In genomic region chr9:35757527-35758275, GRCh38 we compare ENCODE assay signal across 8 cellular contexts. TPM values are rescaled to one million over a fixed set of nuclear protein-coding genes. Genes with fewer than 3 reads are reported as not detected.
DNase-seq lines count a peak whose midpoint lies in the region; ATAC-seq and TF ChIP-seq lines count a peak whose summit lies in the region.

No MANE protein-coding gene starts in this region.

- peak overlapping the region; percentile 90 for H3K27ac Mint-ChIP-seq in CD8-positive, alpha-beta T cell
- peak overlapping the region; percentile 90 to 96 for H3K27ac Mint-ChIP-seq in activated naive CD4-positive, alpha-beta T cell treated with anti-CD3 and anti-CD28 coated beads, Interleukin-2, amount 50 U/mL, for 72 hours

- intact Hi-C loops in CD8-positive, alpha-beta T cell (cut with DNase I, micrococcal nuclease) = loop anchor here (2.0 kb wide), 3 partner anchors 53 to 769 kb away; partner anchors contain the start of genes DNAJB5 (in 1 of the 2) and HINT2 (in 1 of the 2)

- CTCF ChIA-PET in CD8-positive, alpha-beta T cell (lab: Charles Lee) = interaction anchor here (0.7 to 1.6 kb wide), 4 partner anchors 21 to 83 kb away, joined by 3 to 6 read pairs (median 4); no protein-coding TSS in a partner anchor

- TF ChIP-seq CTCF in CD8-positive, alpha-beta T cell (IDR thresholded peaks at IDR 0.05) = no peak
- TF ChIP-seq CTCF in HL-60 (IDR thresholded peaks at IDR 0.05; ENCODE audit: insufficient read depth, low read length) = no peak

- H3K27me3 ChIP-seq in CD8-positive, alpha-beta T cell (ENCODE audit: insufficient read depth, low read length) = no peaks in the 10 kb centered on the region
- H3K27me3 ChIP-seq in HL-60 (ENCODE audit: insufficient read depth, poor library complexity, severe bottlenecking) = no peaks in the 10 kb centered on the region

- H3K27ac ChIP-seq in CD8-positive, alpha-beta T cell (ENCODE audit: low read depth, low read length) = peak overlapping the region; percentile 72
- peak overlapping the region; percentile 82 for H3K27ac ChIP-seq in HL-60 (replicated peaks)
- peak overlapping the region in 19 of 21 experiments; percentile 20 to 93 (median 76) for H3K27ac ChIP-seq in skin epidermis

- H3K4me3 ChIP-seq in CD8-positive, alpha-beta T cell (ENCODE audit: low read depth, low read length) = peak overlapping the region; percentile 98
- H3K4me3 ChIP-seq in HL-60 (replicated peaks; ENCODE audit: insufficient read depth, low read length) (peak overlapping the region; percentile 87), iPS-11a (ENCODE audit: low read depth, low read length) (peak overlapping the region; percentile 79), skin epidermis (peak overlapping the region; percentile 37 to 60 (median 42))

- H3K9me3 Mint-ChIP-seq in CD8-positive, alpha-beta T cell = no peaks in the 10 kb centered on the region
- H3K9me3 Mint-ChIP-seq in activated naive CD4-positive, alpha-beta T cell treated with anti-CD3 and anti-CD28 coated beads, Interleukin-2, amount 50 U/mL, for 72 hours = no peaks in the 10 kb centered on the region

- DNase-seq in CD8-positive, alpha-beta T cell = no peak
- no peak for DNase-seq in HL-60 (ENCODE audit: low read depth in 1 of 2, low spot score in 1 of 2)
- no peak for DNase-seq in activated naive CD4-positive, alpha-beta T cell treated with anti-CD3 and anti-CD28 coated beads, Interleukin-2, amount 50 U/mL, for 72 hours (ENCODE audit: low spot score in 2 of 2)
- DNase-seq in activated gamma-delta T cell treated with Interleukin-2 at 50 U/mL for 16 hours = no peak
- no peak for DNase-seq in occipital lobe (lab: John Stamatoyannopoulos, UW)

- peaks cover 53% of the 10 kb centered on the region for H3K4me1 Mint-ChIP-seq in CD8-positive, alpha-beta T cell (ENCODE audit: low read depth)

- POLR2A ChIA-PET in CD8-positive, alpha-beta T cell (lab: Charles Lee) = interaction anchor here (0.8 to 1.8 kb wide), 4 partner anchors 9 to 97 kb away, joined by 3 to 7 read pairs (median 5); partner anchors contain the start of gene CREB3

- no peaks in the 10 kb centered on the region for H3K27me3 Mint-ChIP-seq in CD8-positive, alpha-beta T cell (ENCODE audit: low read depth)

- H3K9me3 ChIP-seq in CD8-positive, alpha-beta T cell (ENCODE audit: low read length) = no peaks in the 10 kb centered on the region

- no peak for ATAC-seq in CD8-positive, alpha-beta T cell
- peak; percentile 52 for ATAC-seq in GM19395 (IDR thresholded peaks at IDR 0.05; ENCODE audit: unreplicated experiment)
- peak; percentile 30 to 71 for ATAC-seq in activated naive CD4-positive, alpha-beta T cell treated with anti-CD3 and anti-CD28 coated beads, Interleukin-2, amount 50 U/mL, for 72 hours

- H3K36me3 Mint-ChIP-seq in CD8-positive, alpha-beta T cell = peaks cover 25% of the 10 kb centered on the region
- H3K36me3 Mint-ChIP-seq in activated naive CD4-positive, alpha-beta T cell treated with anti-CD3 and anti-CD28 coated beads, Interleukin-2, amount 50 U/mL, for 72 hours = peaks cover under 1 to 9% of the 10 kb centered on the region in 2 donors

- H3K36me3 ChIP-seq in CD8-positive, alpha-beta T cell (ENCODE audit: insufficient read depth, low read length) = peaks cover 9% of the 10 kb centered on the region

- H3K4me1 ChIP-seq in CD8-positive, alpha-beta T cell (ENCODE audit: insufficient read depth, low read length) = peaks cover 18% of the 10 kb centered on the region

- peak overlapping the region; percentile 91 for H3K4me3 Mint-ChIP-seq in CD8-positive, alpha-beta T cell

RNA-seq across cellular contexts. Expression of gene MSMP, which starts 3.6 kb away (rescaled TPM):
- total RNA-seq in CD8-positive, alpha-beta T cell = not detected
- under 1 TPM in 1 of 2 donors, not detected in 1; 0.46 TPM for total RNA-seq in activated naive CD4-positive, alpha-beta T cell treated with anti-CD3 and anti-CD28 coated beads, Interleukin-2, amount 50 U/mL, for 72 hours
- not detected for total RNA-seq in occipital lobe

RNA-seq across cellular contexts. Expression of gene RGP1, which starts 8.6 kb away (rescaled TPM):
- total RNA-seq in CD8-positive, alpha-beta T cell = 10 to 100 TPM in 1 of 2 experiments, 1 to 10 TPM in 1; 9.6 to 10.4 TPM
- total RNA-seq in activated naive CD4-positive, alpha-beta T cell treated with anti-CD3 and anti-CD28 coated beads, Interleukin-2, amount 50 U/mL, for 72 hours = 10 to 100 TPM; 18.4 to 35.1 TPM
- 12.3 TPM for total RNA-seq in occipital lobe

RNA-seq across cellular contexts. Expression of gene GBA2, which starts 8.7 kb away (rescaled TPM):
- 10 to 100 TPM; 14.1 to 14.3 TPM for total RNA-seq in CD8-positive, alpha-beta T cell
- total RNA-seq in activated naive CD4-positive, alpha-beta T cell treated with anti-CD3 and anti-CD28 coated beads, Interleukin-2, amount 50 U/mL, for 72 hours = 10 to 100 TPM; 23.4 to 57.6 TPM
- 45.2 TPM for total RNA-seq in occipital lobe

RNA-seq across cellular contexts. Expression of gene CREB3, which starts 25.2 kb away (rescaled TPM):
- total RNA-seq in CD8-positive, alpha-beta T cell = 10 to 100 TPM; 13.1 to 14.2 TPM
- total RNA-seq in activated naive CD4-positive, alpha-beta T cell treated with anti-CD3 and anti-CD28 coated beads, Interleukin-2, amount 50 U/mL, for 72 hours = 10 to 100 TPM; 22.8 to 25.3 TPM
- total RNA-seq in occipital lobe = 22.9 TPM

RNA-seq across cellular contexts. Expression of gene TLN1, which starts 25.7 kb away (rescaled TPM):
- 100 to 1,000 TPM; 128 to 129 TPM for total RNA-seq in CD8-positive, alpha-beta T cell
- total RNA-seq in activated naive CD4-positive, alpha-beta T cell treated with anti-CD3 and anti-CD28 coated beads, Interleukin-2, amount 50 U/mL, for 72 hours = 100 to 1,000 TPM; 234 to 334 TPM
- 17.8 TPM for total RNA-seq in occipital lobe

Comparison
In these comparisons a context has a peak if more than half of its experiments do, and no peak if none do; other contexts are left out.
1. H3K4me3 ChIP-seq: peak in every context shown above with its lines; median percentile 98 in CD8-positive, alpha-beta T cell; 87 in HL-60; 79 in iPS-11a; 42 in skin epidermis.